Comparison of ENCODE assay signal across 30 cellular contexts in the genomic region with DNA sequence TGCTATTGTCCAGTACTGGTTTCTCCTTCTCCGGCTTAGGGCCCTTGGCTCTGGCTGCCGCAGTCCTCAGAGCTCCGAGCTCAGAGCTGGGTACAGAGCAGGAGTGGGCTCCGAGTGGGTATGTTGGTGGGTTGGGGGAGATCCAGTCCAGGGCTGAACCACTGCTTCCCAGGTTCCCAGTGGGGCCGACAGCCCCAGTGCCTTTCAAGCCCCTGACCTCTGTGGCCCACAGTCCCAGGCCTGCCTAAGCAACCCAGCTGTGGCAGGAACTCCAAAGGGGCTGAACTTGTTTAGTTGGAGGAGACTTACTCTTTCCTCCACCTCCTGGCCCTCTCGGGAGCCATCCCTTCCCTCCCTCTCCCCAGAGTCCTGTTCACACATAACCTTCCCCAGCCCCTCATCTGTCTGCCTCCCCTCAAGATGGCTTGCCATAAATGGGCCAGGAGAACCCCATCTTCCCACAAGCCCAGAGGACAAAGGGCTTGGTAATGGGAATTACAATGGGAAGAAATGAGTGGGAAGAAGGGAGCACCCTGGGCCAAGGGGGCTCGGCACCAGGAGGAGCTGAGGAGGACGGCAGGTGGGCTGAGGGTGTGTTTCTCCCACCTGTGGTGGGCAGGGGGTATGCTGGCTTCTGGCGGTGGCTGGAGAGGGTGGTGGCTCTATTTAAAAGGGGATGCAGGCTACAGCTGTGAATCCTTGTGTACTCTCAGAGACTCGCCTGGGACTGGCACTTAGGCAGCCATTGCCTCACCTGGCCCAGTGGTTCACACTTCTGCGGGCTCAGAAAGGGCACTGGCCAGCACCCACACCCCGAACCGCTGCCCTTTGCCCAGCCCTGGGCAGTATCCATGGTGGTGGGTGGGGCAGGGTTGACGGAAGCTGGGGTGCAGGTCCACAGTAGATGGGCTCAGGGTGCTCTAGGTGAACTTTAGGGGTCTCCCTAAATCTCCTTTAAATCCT. TPM values are rescaled to one million over a fixed set of nuclear protein-coding genes. Genes with fewer than 3 reads are reported as not detected.
DNase-seq lines count a peak whose midpoint lies in the region; ATAC-seq, FAIRE-seq and TF ChIP-seq lines count a peak whose summit lies in the region.
"Had no signal": no experiment of that assay in that cellular context is flagged by ENCODE, and none has a peak within 500 bp of the region (broad histone marks: within the 10 kb centered on the region; RNA-seq: fewer than 3 reads in every experiment).

No MANE protein-coding gene starts in this region.

- H3K9me3 Mint-ChIP-seq in neural progenitor cell = no peaks in the 10 kb centered on the region
- H3K9me3 Mint-ChIP-seq: CD14-positive monocyte; CD8-positive, alpha-beta memory T cell had no signal

- intact Hi-C loops in Right ventricle myocardium superior (cut with DNase I) = no loop called here
- intact Hi-C loops in left cardiac atrium (cut with DNase I) = no loop called here
- intact Hi-C loops in left ventricle myocardium inferior (cut with micrococcal nuclease) = no loop called here

- 63 to 76% (median 73%) methylated on average over 14 of the region's 14 CpGs for WGBS in small intestine, 3 donors

- H3K4me1 ChIP-seq in left ventricle myocardium inferior (peaks cover 6% of the 10 kb centered on the region), neural progenitor cell (no peaks in the 10 kb centered on the region), small intestine (ENCODE audit: control insufficient read depth in 2 of 2, insufficient read depth in 1 of 2, low read depth in 1 of 2, low read length in 1 of 2) (no peaks in the 10 kb centered on the region)
- H3K4me1 ChIP-seq: BE2C had no signal

- H3K4me1 Mint-ChIP-seq in neural progenitor cell = peaks cover 15% of the 10 kb centered on the region
- H3K4me1 Mint-ChIP-seq: CD14-positive monocyte; CD8-positive, alpha-beta memory T cell had no signal

- no peak overlapping the region for H2AFZ ChIP-seq in neural progenitor cell (replicated peaks)
- H2AFZ ChIP-seq: PC-9 had no signal

- peak; percentile 0 for ATAC-seq in Right ventricle myocardium superior (ENCODE audit: poor library complexity)
- no peak for ATAC-seq in left cardiac atrium
- no peak for ATAC-seq in HG02571 (IDR thresholded peaks at IDR 0.05; ENCODE audit: unreplicated experiment)

- FAIRE-seq in small intestine (lab: Jason Lieb, UNC) = no peak
- FAIRE-seq: GM12891 had no signal

- H3K36me3 ChIP-seq in left ventricle myocardium inferior = peaks cover 32% of the 10 kb centered on the region
- no peaks in the 10 kb centered on the region for H3K36me3 ChIP-seq in neural progenitor cell
- no peaks in the 10 kb centered on the region for H3K36me3 ChIP-seq in small intestine (ENCODE audit: control insufficient read depth in 2 of 2, insufficient read depth in 2 of 2, low read length in 2 of 2)
- H3K36me3 ChIP-seq: BE2C had no signal

- peak; percentile 48 for DNase-seq in Right ventricle myocardium superior
- no peak for DNase-seq in left cardiac atrium
- DNase-seq in left ventricle myocardium inferior = no peak
- DNase-seq in neural progenitor cell (ENCODE audit: low spot score) = no peak
- peak; percentile 48 for DNase-seq in small intestine
- no peak for DNase-seq in amygdala (lab: John Stamatoyannopoulos, UW)
- DNase-seq in stimulated activated CD4-positive, alpha-beta T cell treated with anti-CD3 and anti-CD28 coated beads, Interleukin-12 subunit alpha, Interleukin-12 subunit beta, amount 100 ng/mL, for 4 hours = no peak
- DNase-seq: 8988T; ACHN; BE2C; CD8-positive, alpha-beta memory T cell; DMS 273 treated with DMSO at 0.1 percent for 48 hours; DMS79; EL; GDM1; GOT3; HCEC 1CT; NCI-H1048; NCI-H1417; NCI-H1694 treated with DMSO at 0.1 percent for 48 hours; NCI-H2081; NCI-H2227 treated with DMSO at 0.1 percent for 48 hours; NCI-H526 treated with DMSO at 0.1 percent for 48 hours; PC-9; SHP77 had no signal

- H3K4me3 ChIP-seq in left ventricle myocardium inferior (no peak overlapping the region), neural progenitor cell (no peak overlapping the region), small intestine (ENCODE audit: low read depth in 1 of 2, low read length in 2 of 2) (no peak overlapping the region)
- H3K4me3 ChIP-seq: PC-9 had no signal

- no peak overlapping the region for H3K9ac ChIP-seq in neural progenitor cell

- peaks cover 8% of the 10 kb centered on the region for H3K27me3 Mint-ChIP-seq in neural progenitor cell (ENCODE audit: insufficient read depth, low read depth)

- H4K20me1 ChIP-seq in neural progenitor cell (ENCODE audit: low read depth) = no peaks in the 10 kb centered on the region

- H3K9me3 ChIP-seq in left ventricle myocardium inferior (replicated peaks) (no peaks in the 10 kb centered on the region), neural progenitor cell (ENCODE audit: low read depth) (no peaks in the 10 kb centered on the region), small intestine (ENCODE audit: control insufficient read depth, low read depth) (no peaks in the 10 kb centered on the region)
- H3K9me3 ChIP-seq: BE2C had no signal

- no peak overlapping the region for H3K4me2 ChIP-seq in neural progenitor cell
- H3K4me2 ChIP-seq: PC-9 had no signal

- H3F3A ChIP-seq in neural progenitor cell (ENCODE audit: low read depth) = no peaks in the 10 kb centered on the region

- no peaks in the 10 kb centered on the region for H3K27me3 ChIP-seq in left ventricle myocardium inferior (ENCODE audit: low read depth)
- no peaks in the 10 kb centered on the region for H3K27me3 ChIP-seq in neural progenitor cell
- no peaks in the 10 kb centered on the region for H3K27me3 ChIP-seq in small intestine (ENCODE audit: control insufficient read depth in 2 of 2, insufficient read depth in 2 of 2, low read length in 2 of 2)

- H3K36me3 Mint-ChIP-seq in neural progenitor cell = no peaks in the 10 kb centered on the region
- H3K36me3 Mint-ChIP-seq: CD14-positive monocyte had no signal

- peak overlapping the region; percentile 62 for H3K27ac Mint-ChIP-seq in neural progenitor cell
- H3K27ac Mint-ChIP-seq: CD8-positive, alpha-beta memory T cell had no signal

- peak overlapping the region; percentile 91 for H3K27ac ChIP-seq in left ventricle myocardium inferior (replicated peaks)
- H3K27ac ChIP-seq in neural progenitor cell = no peak overlapping the region
- H3K27ac ChIP-seq in small intestine (ENCODE audit: low read depth in 1 of 2, low read length in 1 of 2) = no peak overlapping the region
- H3K27ac ChIP-seq: PC-9 had no signal

- H3K79me2 ChIP-seq in neural progenitor cell (ENCODE audit: low read depth) = no peaks in the 10 kb centered on the region

- no peak overlapping the region for H3K4me3 Mint-ChIP-seq in neural progenitor cell
- H3K4me3 Mint-ChIP-seq: CD14-positive monocyte; CD8-positive, alpha-beta memory T cell had no signal

- TF ChIP-seq CTCF in left ventricle myocardium inferior (IDR thresholded peaks at IDR 0.05; ENCODE audit: borderline replicate concordance) (no peak), neural progenitor cell (IDR thresholded peaks at IDR 0.05) (no peak)

RNA-seq across cellular contexts. Expression of gene MYH6, which starts 3.8 kb away (rescaled TPM):
- 4,934 TPM for total RNA-seq in Right ventricle myocardium superior
- total RNA-seq in left cardiac atrium = over 10,000 TPM; 10,415 to 11,820 TPM
- total RNA-seq in left ventricle myocardium inferior = 1,823 TPM
- 0.03 TPM in 1 of 2 replicates, not detected in the other for total RNA-seq in neural progenitor cell (ENCODE audit: low replicate concordance)
- polyA plus RNA-seq in small intestine = 10 to 100 TPM in 1 of 3 donors, 1 to 10 TPM in 1, under 1 TPM in 1; 0.27 to 52.1 (median 2.0) TPM
- total RNA-seq: NCI-H460, PC-9, RPMI7951 had no signal
- polyA plus RNA-seq: CD14-positive monocyte; CD8-positive, alpha-beta memory T cell had no signal

RNA-seq across cellular contexts. Expression of gene MYH7, which starts 23.6 kb away (rescaled TPM):
- total RNA-seq in Right ventricle myocardium superior (11,793 TPM), left cardiac atrium (100 to 1,000 TPM; 175 to 201 TPM), left ventricle myocardium inferior (14,853 TPM), neural progenitor cell (ENCODE audit: low replicate concordance) (0.19 TPM in 1 of 2 replicates, not detected in the other)
- polyA plus RNA-seq in small intestine = 1 to 10 TPM in 2 of 3 donors, under 1 TPM in 1; 0.37 to 8.6 (median 4.0) TPM
- total RNA-seq: CD8-positive, alpha-beta memory T cell; NCI-H460; PC-9; RPMI7951 had no signal
- polyA plus RNA-seq: CD14-positive monocyte; CD8-positive, alpha-beta memory T cell had no signal

RNA-seq across cellular contexts. Expression of gene CMTM5, which starts 35.0 kb away (rescaled TPM):
- total RNA-seq in Right ventricle myocardium superior (0.27 TPM), left cardiac atrium (1 to 10 TPM in 1 of 2 donors, under 1 TPM in 1; 0.44 to 1.4 TPM), left ventricle myocardium inferior (1.0 TPM), neural progenitor cell (ENCODE audit: low replicate concordance) (4.3 and 6.9 TPM in 2 replicates)
- under 1 TPM in 1 of 3 donors, not detected in 2; 0.97 TPM for polyA plus RNA-seq in small intestine
- total RNA-seq: CD8-positive, alpha-beta memory T cell; NCI-H460; PC-9 had no signal
- polyA plus RNA-seq: CD8-positive, alpha-beta memory T cell had no signal

RNA-seq across cellular contexts. Expression of gene IL25, which starts 39.2 kb away (rescaled TPM):
- total RNA-seq in Right ventricle myocardium superior (not detected), left cardiac atrium (not detected), left ventricle myocardium inferior (not detected), neural progenitor cell (ENCODE audit: low replicate concordance) (not detected in 2 replicates)
- polyA plus RNA-seq in small intestine = not detected
- total RNA-seq: CD8-positive, alpha-beta memory T cell; NCI-H460; PC-9; RPMI7951 had no signal
- polyA plus RNA-seq: CD14-positive monocyte; CD8-positive, alpha-beta memory T cell had no signal

RNA-seq across cellular contexts. Expression of gene EFS, which starts 46.9 kb away (rescaled TPM):
- total RNA-seq in Right ventricle myocardium superior = 3.2 TPM
- 10 to 100 TPM in 1 of 2 donors, 1 to 10 TPM in 1; 5.8 to 10.3 TPM for total RNA-seq in left cardiac atrium
- total RNA-seq in left ventricle myocardium inferior = 3.6 TPM
- 21.7 and 74.3 TPM in 2 replicates for total RNA-seq in neural progenitor cell (ENCODE audit: low replicate concordance)
- polyA plus RNA-seq in small intestine = 1 to 10 TPM in 1 of 3 donors, under 1 TPM in 2; 0.54 to 3.0 (median 0.67) TPM
- total RNA-seq: CD8-positive, alpha-beta memory T cell; PC-9 had no signal
- polyA plus RNA-seq: CD14-positive monocyte; CD8-positive, alpha-beta memory T cell had no signal

Comparison
In these comparisons a context has a peak if more than half of its experiments do, and no peak if none do; other contexts are left out.
1. DNase-seq: peak in Right ventricle myocardium superior (single experiment) and small intestine (single experiment); none in left cardiac atrium (single experiment), left ventricle myocardium inferior (single experiment), neural progenitor cell (single experiment), amygdala (0 of 56) and stimulated activated CD4-positive, alpha-beta T cell treated with anti-CD3 and anti-CD28 coated beads, Interleukin-12 subunit alpha, Interleukin-12 subunit beta, amount 100 ng/mL, for 4 hours (single experiment).
2. RNA of gene MYH6, which starts 3.8 kb away (total RNA-seq): 10,415 to 11,820 TPM in left cardiac atrium, 4,934 TPM in Right ventricle myocardium superior (single experiment) and 1,823 TPM in left ventricle myocardium inferior (single experiment); 0.03 TPM in neural progenitor cell; every median in the first group is over 1,000 times any median in the second.
3. RNA of gene MYH7, which starts 23.6 kb away (total RNA-seq): 14,853 TPM in left ventricle myocardium inferior (single experiment), 11,793 TPM in Right ventricle myocardium superior (single experiment) and 175 to 201 TPM in left cardiac atrium; 0.19 TPM in neural progenitor cell; every median in the first group is over 100 times any median in the second.